24 cellular contexts compared by ENCODE assay signal in genomic region chr3:396293-396692, GRCh38.
"Had no signal": no experiment of that assay in that cellular context is flagged by ENCODE, and none has a peak within 500 bp of the region (broad histone marks: within the 10 kb centered on the region; RNA-seq: fewer than 3 reads in every experiment).

No MANE protein-coding gene starts in this region.

- H3K4me1 ChIP-seq: ascending aorta had no signal

- DNase-seq: activated CD4-positive, alpha-beta T cell treated with anti-CD3 and anti-CD28 coated beads for 48 hours; activated CD4-positive, alpha-beta T cell treated with anti-CD3 and anti-CD28 coated beads, Interleukin-2, amount 50 U/mL, for 48 hours; activated CD8-positive, alpha-beta memory T cell treated with anti-CD3 and anti-CD28 coated beads, Interleukin-2, amount 50 U/mL, for 4 hours; activated gamma-delta T cell; activated naive CD4-positive, alpha-beta T cell treated with anti-CD3 and anti-CD28 coated beads, Interleukin-2, amount 10 ng/mL, durations not matched to agents 7 days and 5 days; activated naive CD8-positive, alpha-beta T cell treated with anti-CD3 and anti-CD28 coated beads, Interleukin-2, amount 10 ng/mL, durations not matched to agents 7 days and 5 days; activated T-cell treated with anti-CD3 and anti-CD28 coated beads, Interleukin-2, amount 50 U/mL, for 1 hour; dorsolateral prefrontal cortex; effector memory CD4-positive, alpha-beta T cell; erythroblast; glutamatergic neuron; left ventricle myocardium superior; naive B cell; nephron progenitor cell; ovary; small intestine; stimulated activated CD4-positive, alpha-beta T cell treated with anti-CD3 and anti-CD28 coated beads, Interleukin-4, amount 100 ng/mL, for 24 hours; T-helper 9 cell had no signal

- ATAC-seq: left ventricle myocardium superior; sciatic nerve; stimulated activated effector memory CD8-positive, alpha-beta T cell treated with anti-CD3 and anti-CD28 coated beads, Interleukin-12 subunit alpha, Interleukin-12 subunit beta, amount 100 ng/mL, for 72 hours had no signal

- H3K27me3 ChIP-seq: ascending aorta, dorsolateral prefrontal cortex, ovary had no signal

- H3K27ac ChIP-seq: ascending aorta, coronary artery, dorsolateral prefrontal cortex, ovary, thoracic aorta, VCaP had no signal

- H3K36me3 ChIP-seq: ascending aorta, ovary, thoracic aorta had no signal

- H3K4me3 ChIP-seq: ascending aorta, coronary artery, dorsolateral prefrontal cortex, ovary, thoracic aorta had no signal

- H3K9me3 ChIP-seq: ascending aorta, ovary, thoracic aorta had no signal
